ENCODE assay signal across 23 cellular contexts in the genomic region with DNA sequence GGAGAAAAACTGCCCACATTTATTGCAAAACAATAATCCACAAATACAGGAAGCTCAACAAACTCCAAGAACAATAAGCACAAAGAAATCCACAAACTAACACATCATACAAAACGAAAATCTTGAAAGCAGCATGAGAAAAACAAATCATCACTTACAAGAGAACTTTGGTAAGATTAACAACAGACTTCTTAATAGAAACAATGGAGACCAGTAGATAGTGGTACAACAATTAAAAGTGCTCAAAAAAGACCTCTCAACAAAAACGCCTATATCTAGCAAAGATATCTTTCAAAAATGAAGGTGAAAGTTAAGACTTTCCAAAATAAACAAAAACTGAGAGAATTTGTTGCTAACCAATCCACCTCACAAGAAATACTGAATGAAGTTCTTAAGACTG. TPM values are rescaled to one million over a fixed set of nuclear protein-coding genes. Genes with fewer than 3 reads are reported as not detected.
DNase-seq lines count a peak whose midpoint lies in the region; TF ChIP-seq lines count a peak whose summit lies in the region.
"Had no signal": no experiment of that assay in that cellular context is flagged by ENCODE, and none has a peak within 500 bp of the region (broad histone marks: within the 10 kb centered on the region; RNA-seq: fewer than 3 reads in every experiment).

No MANE protein-coding gene starts in this region.

- H3K4me3 Mint-ChIP-seq in progenitor cell of endocrine pancreas (ENCODE audit: low read depth) = no peak overlapping the region
- H3K4me3 Mint-ChIP-seq: activated T-cell treated with anti-CD3 and anti-CD28 coated beads, Interleukin-2, amount 50 U/mL, for 24 hours; immature natural killer cell; nephron progenitor cell had no signal

- H3K9me3 Mint-ChIP-seq in progenitor cell of endocrine pancreas (ENCODE audit: low read depth) = peaks cover 32% of the 10 kb centered on the region

- DNase-seq in NOMO-1 treated with DMSO at 0.1 percent for 48 hours (lab: John Stamatoyannopoulos, UW; ENCODE audit: unreplicated experiment) = peak; percentile 0
- DNase-seq in NOMO-1 treated with dmso at 0.1 percent for 144 hours (lab: John Stamatoyannopoulos, UW; ENCODE audit: unreplicated experiment) = no peak
- DNase-seq in NB4 (ENCODE audit: low read depth) = peak; percentile 2
- DNase-seq in cardiac fibroblast (ENCODE audit: low read depth in 2 of 2) = peak; percentile 2 to 5
- no peak for DNase-seq in progenitor cell of endocrine pancreas (ENCODE audit: low spot score, unreplicated experiment)
- DNase-seq in NCI-H82 treated with DMSO at 0.1 percent for 48 hours (lab: John Stamatoyannopoulos, UW; ENCODE audit: unreplicated experiment) = no peak
- no peak for DNase-seq in HuH-7 (ENCODE audit: low spot score)
- no peak for DNase-seq in HCEC 1CT
- DNase-seq: activated CD8-positive, alpha-beta memory T cell treated with anti-CD3 and anti-CD28 coated beads for 24 hours; activated naive CD4-positive, alpha-beta T cell; activated T-cell treated with anti-CD3 and anti-CD28 coated beads, Interleukin-2, amount 50 U/mL, for 24 hours; amygdala; COR-L47; dorsolateral prefrontal cortex; foreskin keratinocyte; immature natural killer cell; left ventricle myocardium inferior; NCI-H1417; NCI-H2171; NCI-H748 treated with DMSO at 0.1 percent for 48 hours; nephron progenitor cell; upper lobe of left lung had no signal

- peaks cover 12% of the 10 kb centered on the region for H3K36me3 Mint-ChIP-seq in progenitor cell of endocrine pancreas (ENCODE audit: insufficient read depth)

- H3K27ac Mint-ChIP-seq in progenitor cell of endocrine pancreas = peak overlapping the region; percentile 89
- H3K27ac Mint-ChIP-seq: activated T-cell treated with anti-CD3 and anti-CD28 coated beads, Interleukin-2, amount 50 U/mL, for 24 hours; immature natural killer cell; nephron progenitor cell had no signal

- TF ChIP-seq CTCF in NB4 (IDR thresholded peaks at IDR 0.05; ENCODE audit: low read depth, low read length) = no peak
- TF ChIP-seq CTCF in cardiac fibroblast (IDR thresholded peaks at IDR 0.05; ENCODE audit: low read depth, low read length) = no peak
- TF ChIP-seq CTCF in progenitor cell of endocrine pancreas (IDR thresholded peaks at IDR 0.05; ENCODE audit: unreplicated experiment) = no peak

- no peak overlapping the region for H3K4me3 ChIP-seq in NB4 (ENCODE audit: low read depth, low read length)
- H3K4me3 ChIP-seq in cardiac fibroblast (replicated peaks in 1 of 2; ENCODE audit: low read depth in 2 of 2, low read length in 2 of 2) = no peak overlapping the region
- H3K4me3 ChIP-seq: A549, dorsolateral prefrontal cortex, left ventricle myocardium inferior, upper lobe of left lung had no signal

- H3K27me3 Mint-ChIP-seq in progenitor cell of endocrine pancreas = no peaks in the 10 kb centered on the region
- H3K27me3 Mint-ChIP-seq: activated T-cell treated with anti-CD3 and anti-CD28 coated beads, Interleukin-2, amount 50 U/mL, for 24 hours had no signal

- H3K4me1 Mint-ChIP-seq in progenitor cell of endocrine pancreas (ENCODE audit: low read depth) = no peaks in the 10 kb centered on the region
- H3K4me1 Mint-ChIP-seq: immature natural killer cell, nephron progenitor cell had no signal

- no peak for TF ChIP-seq POLR2A in NB4 (IDR thresholded peaks at IDR 0.05; ENCODE audit: extremely low read depth, insufficient read length)

RNA-seq across cellular contexts. Expression of a gene that starts 38.4 kb away (rescaled TPM):
- 3.0 and 6.1 TPM in 2 replicates for total RNA-seq in progenitor cell of endocrine pancreas

RNA-seq across cellular contexts. Expression of a gene that starts 42.8 kb away (rescaled TPM):
- 80.0 and 81.3 TPM in 2 replicates for total RNA-seq in progenitor cell of endocrine pancreas

Comparison
In these comparisons a context has a peak if more than half of its experiments do, and no peak if none do; other contexts are left out.
1. DNase-seq: peak in NOMO-1 treated with DMSO at 0.1 percent for 48 hours (single experiment), NB4 (single experiment) and cardiac fibroblast (2 of 2); none in NOMO-1 treated with dmso at 0.1 percent for 144 hours (single experiment), progenitor cell of endocrine pancreas (single experiment), NCI-H82 treated with DMSO at 0.1 percent for 48 hours (single experiment), HuH-7 (single experiment) and HCEC 1CT (single experiment).